Comparison of ENCODE assay signal across 8 cellular contexts in the genomic region with DNA sequence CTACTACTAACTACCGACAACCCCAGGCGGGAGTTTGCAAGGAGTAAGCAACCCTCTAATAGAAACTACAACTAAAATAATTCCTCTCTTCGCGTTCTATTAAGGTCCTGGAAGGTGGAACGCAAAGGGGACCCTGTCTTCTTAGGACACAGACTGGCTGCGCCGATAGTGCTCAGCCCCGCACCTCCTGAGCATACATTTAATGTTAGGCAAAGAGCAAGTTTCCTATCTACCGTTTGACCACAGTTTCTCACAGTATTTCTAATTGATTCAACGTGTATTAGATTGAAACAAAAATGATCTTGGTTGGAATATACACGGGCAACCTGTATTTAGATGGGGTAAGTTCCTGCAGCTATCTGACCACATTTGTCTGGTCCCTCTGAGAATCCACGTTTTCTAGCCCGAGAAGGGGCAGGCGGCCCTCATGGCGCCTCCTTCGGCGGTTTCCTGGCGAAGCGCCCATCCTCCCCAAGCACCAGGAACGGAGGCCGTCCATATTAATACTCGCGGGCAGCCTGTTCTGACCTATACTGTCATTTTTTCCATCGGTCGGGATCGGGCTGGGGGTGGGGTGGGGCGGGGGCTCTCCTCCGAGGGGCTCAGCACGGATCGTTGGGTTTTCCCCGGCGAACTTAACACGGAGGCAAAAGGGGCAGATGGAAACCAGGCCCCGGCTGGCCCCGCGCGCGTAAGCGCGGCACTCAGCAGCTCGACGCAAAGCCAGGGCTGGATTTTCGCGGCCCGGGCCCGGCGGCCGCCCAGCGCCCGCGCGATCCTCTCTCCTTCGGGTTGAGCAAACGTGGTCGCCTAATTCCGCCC.
A peak's percentile ranks its signal among the peaks of the same experiment; 100 is the strongest.
DNase-seq lines count a peak whose midpoint lies in the region; ATAC-seq, FAIRE-seq and TF ChIP-seq lines count a peak whose summit lies in the region.

No MANE protein-coding gene starts in this region.

- CTCF ChIA-PET in Caco-2 (lab: Charles Lee), result no interaction called here
- CTCF ChIA-PET in PC-3 (lab: Charles Lee), result no interaction called here

- H3K36me3 Mint-ChIP-seq in Caco-2 (ENCODE audit: insufficient read depth, unreplicated experiment) (peaks cover 4% of the 10 kb centered on the region), astrocyte (ENCODE audit: low read depth, unreplicated experiment) (peaks cover 1% of the 10 kb centered on the region)

- H3K27me3 ChIP-seq in Caco-2 (replicated peaks; ENCODE audit: control insufficient read depth, insufficient read depth, low read length), result no peaks in the 10 kb centered on the region
- H3K27me3 ChIP-seq in PC-3 (ENCODE audit: low read length), result no peaks in the 10 kb centered on the region
- no peaks in the 10 kb centered on the region for H3K27me3 ChIP-seq in astrocyte (ENCODE audit: insufficient read depth, low read length)

- no peak for FAIRE-seq in astrocyte (lab: Jason Lieb, UNC)

- H3K4me2 ChIP-seq in PC-3 (ENCODE audit: low read length) (peak overlapping the region; percentile 94), astrocyte (ENCODE audit: low read length) (peak overlapping the region; percentile 87)

- no peaks in the 10 kb centered on the region for H3K9me2 ChIP-seq in PC-3 (replicated peaks; ENCODE audit: low read length)

- H2AFZ ChIP-seq in PC-3 (ENCODE audit: low read length) (peak overlapping the region; percentile 79), astrocyte (ENCODE audit: low read depth, low read length) (peak overlapping the region; percentile 92)

- no peaks in the 10 kb centered on the region for H3K9me3 ChIP-seq in Caco-2
- no peaks in the 10 kb centered on the region for H3K9me3 ChIP-seq in PC-3 (ENCODE audit: low read length)
- H3K9me3 ChIP-seq in astrocyte (ENCODE audit: insufficient read depth, low read depth, low read length), result no peaks in the 10 kb centered on the region

- DNase-seq in Caco-2 (peak; percentile 53 to 61), PC-3 (peak; percentile 52), astrocyte (ENCODE audit: low read depth) (peak; percentile 44), iPS-NIHi7 (ENCODE audit: extremely low spot score) (peak; percentile 26), cerebellar cortex (ENCODE audit: low spot score) (no peak)
- peak; percentile 47 for DNase-seq in stimulated activated CD4-positive, alpha-beta T cell treated with anti-CD3 and anti-CD28 coated beads, Interleukin-12 subunit alpha, Interleukin-12 subunit beta, amount 100 ng/mL, for 4 hours

- H3K79me2 ChIP-seq in PC-3 (ENCODE audit: low read length) (no peaks in the 10 kb centered on the region; the same call in 1 of the 2 replicates), astrocyte (ENCODE audit: insufficient read depth, low read length) (no peaks in the 10 kb centered on the region)

- TF ChIP-seq CTCF in Caco-2 (IDR thresholded peaks at IDR 0.05; ENCODE audit: insufficient read depth in 1 of 2, low read depth in 1 of 2, low read length in 1 of 2, severe bottlenecking in 1 of 2, unreplicated experiment in 1 of 2), result peak in 1 of 2 experiments; percentile 15
- no peak for TF ChIP-seq CTCF in PC-3 (conservative IDR thresholded peaks at IDR 0.05; ENCODE audit: low read depth, low read length)
- no peak for TF ChIP-seq CTCF in astrocyte (IDR thresholded peaks at IDR 0.05; ENCODE audit: insufficient read depth, low read depth, low read length)

- H3K9me3 Mint-ChIP-seq in Caco-2 (ENCODE audit: unreplicated experiment) (no peaks in the 10 kb centered on the region), astrocyte (ENCODE audit: unreplicated experiment) (peaks cover 1% of the 10 kb centered on the region)

- H3K27ac ChIP-seq in PC-3 (ENCODE audit: low read length) (peak overlapping the region; percentile 55), astrocyte (ENCODE audit: low read depth, low read length) (no peak overlapping the region)

- H3K4me1 Mint-ChIP-seq in Caco-2 (ENCODE audit: low read depth, unreplicated experiment) (no peaks in the 10 kb centered on the region), astrocyte (ENCODE audit: low read depth, unreplicated experiment) (peaks cover 2% of the 10 kb centered on the region)

- ATAC-seq in HG02588 (IDR thresholded peaks at IDR 0.05; ENCODE audit: unreplicated experiment) (peak; percentile 22), PC-3 (peak; percentile 9), HG02981 (IDR thresholded peaks at IDR 0.05; ENCODE audit: unreplicated experiment) (no peak)

- POLR2A ChIA-PET in Caco-2 (lab: Charles Lee) (interaction anchor here (0.6 kb wide), 1 partner anchor 293 kb away, joined by 7 read pairs; no protein-coding TSS in a partner anchor), PC-3 (lab: Charles Lee; ENCODE audit: unreplicated experiment) (no interaction called here)

- H3K36me3 ChIP-seq in Caco-2 (ENCODE audit: control insufficient read depth, insufficient read depth, low read length), result no peaks in the 10 kb centered on the region
- no peaks in the 10 kb centered on the region for H3K36me3 ChIP-seq in PC-3 (ENCODE audit: low read depth, low read length)
- no peaks in the 10 kb centered on the region for H3K36me3 ChIP-seq in astrocyte (ENCODE audit: insufficient read depth, low read length)

- H3K9ac ChIP-seq in PC-3 (ENCODE audit: low read length) (peak overlapping the region; percentile 65), astrocyte (ENCODE audit: low read length) (peak overlapping the region; percentile 69)

- no peaks in the 10 kb centered on the region for H4K20me1 ChIP-seq in PC-3 (ENCODE audit: low read length)
- H4K20me1 ChIP-seq in astrocyte (ENCODE audit: insufficient read depth, low read length), result no peaks in the 10 kb centered on the region

- H3K4me1 ChIP-seq in Caco-2 (peaks cover 12% of the 10 kb centered on the region), PC-3 (ENCODE audit: insufficient read depth, low read length) (peaks cover 49% of the 10 kb centered on the region), astrocyte (ENCODE audit: insufficient read depth, low read length) (peaks cover 22% of the 10 kb centered on the region)

- H3K4me3 ChIP-seq in Caco-2 (ENCODE audit: low read depth, low read length), result peak overlapping the region; percentile 59
- H3K4me3 ChIP-seq in PC-3 (ENCODE audit: low read length), result peak overlapping the region; percentile 69
- peak overlapping the region; percentile 61 for H3K4me3 ChIP-seq in astrocyte (ENCODE audit: insufficient read depth, low read depth, low read length)

- BruUV-seq in Caco-2 (replicated peaks; lab: Mats Ljungman, UMichigan) (TSS peak; percentile 55), PC-3 (replicated peaks; lab: Mats Ljungman, UMichigan) (TSS peak; percentile 33)

- H3K27me3 Mint-ChIP-seq in Caco-2 (ENCODE audit: insufficient read depth, unreplicated experiment) (no peaks in the 10 kb centered on the region), astrocyte (ENCODE audit: low read depth, unreplicated experiment) (peaks cover 13% of the 10 kb centered on the region)

- peak overlapping the region; percentile 87 for H3K4me3 Mint-ChIP-seq in Caco-2 (ENCODE audit: unreplicated experiment)
- peak overlapping the region; percentile 78 for H3K4me3 Mint-ChIP-seq in astrocyte (ENCODE audit: unreplicated experiment)

- H3K27ac Mint-ChIP-seq in Caco-2 (ENCODE audit: unreplicated experiment), result peak overlapping the region; percentile 93
- H3K27ac Mint-ChIP-seq in astrocyte (ENCODE audit: unreplicated experiment), result peak overlapping the region; percentile 53

- no peaks in the 10 kb centered on the region for H3F3A ChIP-seq in PC-3 (ENCODE audit: low read length, unreplicated experiment)

- intact Hi-C loops in Caco-2 (cut with micrococcal nuclease; ENCODE audit: unreplicated experiment) (loop anchor here (2.0 to 5.0 kb wide), 4 partner anchors 92 to 294 kb away; no protein-coding TSS in a partner anchor), PC-3 (cut with micrococcal nuclease) (loop anchor here (5.0 to 10.0 kb wide), 5 partner anchors 68 to 443 kb away; no protein-coding TSS in a partner anchor)
